6 cellular contexts compared by ENCODE assay signal in genomic region chr10:105102977-105103376, GRCh38.
"Had no signal": no experiment of that assay in that cellular context is flagged by ENCODE, and none has a peak within 500 bp of the region (broad histone marks: within the 10 kb centered on the region; RNA-seq: fewer than 3 reads in every experiment).

No MANE protein-coding gene starts in this region.

- ATAC-seq: K562 had no signal

- H2AFZ ChIP-seq: GM23248 had no signal

- FAIRE-seq: HTR-8/SVneo, K562 had no signal

- DNase-seq: GM23248, H7, HCEC 1CT, IMR-90 had no signal

- H3K9ac ChIP-seq: GM23248 had no signal

- H3K4me3 ChIP-seq: GM23248, K562 had no signal

- H3K27ac ChIP-seq: GM23248 had no signal
